In genomic region chr5:103098993-103099392, GRCh38 we compare ENCODE assay signal across 14 cellular contexts.
"Had no signal": no experiment of that assay in that cellular context is flagged by ENCODE, and none has a peak within 500 bp of the region (broad histone marks: within the 10 kb centered on the region; RNA-seq: fewer than 3 reads in every experiment).

No MANE protein-coding gene starts in this region.

- H3K79me2 ChIP-seq: hepatocyte had no signal

- H3K27me3 Mint-ChIP-seq: activated naive CD8-positive, alpha-beta T cell treated with anti-CD3 and anti-CD28 coated beads, Interleukin-2, amount 50 U/mL, for 24 hours; naive thymus-derived CD4-positive, alpha-beta T cell; stimulated activated naive B cell treated with anti-CD40 and anti-IgM and Interleukin-4, amounts not matched to agents 10 μg/mL and 1 μg/mL and 100 μg/mL, for 72 hours had no signal

- H3K27ac ChIP-seq: colonic mucosa, gastroesophageal sphincter, hepatocyte, tibial nerve, WERI-Rb-1 had no signal

- H3K4me2 ChIP-seq: hepatocyte had no signal

- DNase-seq: activated CD4-positive, alpha-beta T cell treated with anti-CD3 and anti-CD28 coated beads for 48 hours; activated CD8-positive, alpha-beta T cell treated with anti-CD3 and anti-CD28 coated beads, Interleukin-2, amount 10 ng/mL, durations not matched to agents 7 days and 5 days; activated naive CD4-positive, alpha-beta T cell treated with Interleukin-2 at 50 U/mL for 16 hours; activated naive CD8-positive, alpha-beta T cell treated with anti-CD3 and anti-CD28 coated beads, Interleukin-2, amount 50 U/mL, for 24 hours; colonic mucosa; left cardiac atrium; naive thymus-derived CD4-positive, alpha-beta T cell; right cardiac atrium; stimulated activated naive B cell treated with anti-CD40 and anti-IgM and Interleukin-4, amounts not matched to agents 10 μg/mL and 1 μg/mL and 100 μg/mL, for 72 hours; WERI-Rb-1 had no signal

- H3K4me1 ChIP-seq: colonic mucosa, gastroesophageal sphincter, tibial nerve had no signal

- H3K9me3 ChIP-seq: colonic mucosa, gastroesophageal sphincter, tibial nerve had no signal

- H3K4me1 Mint-ChIP-seq: activated naive CD8-positive, alpha-beta T cell treated with anti-CD3 and anti-CD28 coated beads, Interleukin-2, amount 50 U/mL, for 24 hours; stimulated activated naive B cell treated with anti-CD40 and anti-IgM and Interleukin-4, amounts not matched to agents 10 μg/mL and 1 μg/mL and 100 μg/mL, for 72 hours had no signal

- H3K27me3 ChIP-seq: colonic mucosa, gastroesophageal sphincter, hepatocyte, tibial nerve had no signal

- H3K4me3 Mint-ChIP-seq: activated CD8-positive, alpha-beta T cell treated with anti-CD3 and anti-CD28 coated beads, Interleukin-2, amount 10 ng/mL, durations not matched to agents 7 days and 5 days; activated naive CD8-positive, alpha-beta T cell treated with anti-CD3 and anti-CD28 coated beads, Interleukin-2, amount 50 U/mL, for 24 hours; naive thymus-derived CD4-positive, alpha-beta T cell; stimulated activated naive B cell treated with anti-CD40 and anti-IgM and Interleukin-4, amounts not matched to agents 10 μg/mL and 1 μg/mL and 100 μg/mL, for 72 hours had no signal

- ATAC-seq: activated CD8-positive, alpha-beta T cell treated with anti-CD3 and anti-CD28 coated beads, Interleukin-2, amount 10 ng/mL, durations not matched to agents 7 days and 5 days; activated naive CD8-positive, alpha-beta T cell treated with anti-CD3 and anti-CD28 coated beads, Interleukin-2, amount 50 U/mL, for 24 hours; gastroesophageal sphincter; left cardiac atrium; naive thymus-derived CD4-positive, alpha-beta T cell; right cardiac atrium; stimulated activated naive B cell treated with anti-CD40 and anti-IgM and Interleukin-4, amounts not matched to agents 10 μg/mL and 1 μg/mL and 100 μg/mL, for 72 hours had no signal

- H3K27ac Mint-ChIP-seq: activated CD8-positive, alpha-beta T cell treated with anti-CD3 and anti-CD28 coated beads, Interleukin-2, amount 10 ng/mL, durations not matched to agents 7 days and 5 days; activated naive CD8-positive, alpha-beta T cell treated with anti-CD3 and anti-CD28 coated beads, Interleukin-2, amount 50 U/mL, for 24 hours; naive thymus-derived CD4-positive, alpha-beta T cell; stimulated activated naive B cell treated with anti-CD40 and anti-IgM and Interleukin-4, amounts not matched to agents 10 μg/mL and 1 μg/mL and 100 μg/mL, for 72 hours had no signal

- H3K36me3 ChIP-seq: colonic mucosa, WERI-Rb-1 had no signal

- H3K4me3 ChIP-seq: colonic mucosa, gastroesophageal sphincter, hepatocyte, lung, tibial nerve had no signal

- H2AFZ ChIP-seq: hepatocyte had no signal

- H3K9me3 Mint-ChIP-seq: activated naive CD8-positive, alpha-beta T cell treated with anti-CD3 and anti-CD28 coated beads, Interleukin-2, amount 50 U/mL, for 24 hours; naive thymus-derived CD4-positive, alpha-beta T cell; stimulated activated naive B cell treated with anti-CD40 and anti-IgM and Interleukin-4, amounts not matched to agents 10 μg/mL and 1 μg/mL and 100 μg/mL, for 72 hours had no signal
